24 cellular contexts compared by ENCODE assay signal in genomic region chr12:9787340-9787737, GRCh38. TPM values are rescaled to one million over a fixed set of nuclear protein-coding genes. Genes with fewer than 3 reads are reported as not detected.
A peak's percentile ranks its signal among the peaks of the same experiment; 100 is the strongest.
DNase-seq lines count a peak whose midpoint lies in the region; ATAC-seq lines count a peak whose summit lies in the region.
"Had no signal": no experiment of that assay in that cellular context is flagged by ENCODE, and none has a peak within 500 bp of the region (broad histone marks: within the 10 kb centered on the region; RNA-seq: fewer than 3 reads in every experiment).

No MANE protein-coding gene starts in this region.

- no peak overlapping the region for H3K27ac Mint-ChIP-seq in activated T-cell treated with anti-CD3 and anti-CD28 coated beads, Interleukin-2, amount 50 U/mL, for 72 hours
- H3K27ac Mint-ChIP-seq: IgD-negative memory B cell, memory B cell had no signal

- H3K9me3 Mint-ChIP-seq in activated T-cell treated with anti-CD3 and anti-CD28 coated beads, Interleukin-2, amount 50 U/mL, for 72 hours: peaks cover 3 to 9% of the 10 kb centered on the region in 2 donors
- H3K9me3 Mint-ChIP-seq: CD8-positive, alpha-beta memory T cell had no signal

- H3K27me3 Mint-ChIP-seq in activated T-cell treated with anti-CD3 and anti-CD28 coated beads, Interleukin-2, amount 50 U/mL, for 72 hours (ENCODE audit: low read depth): no peaks in the 10 kb centered on the region
- H3K27me3 Mint-ChIP-seq: IgD-negative memory B cell, memory B cell had no signal

- no peak for DNase-seq in activated T-cell treated with anti-CD3 and anti-CD28 coated beads, Interleukin-2, amount 50 U/mL, for 72 hours
- DNase-seq in activated T-cell treated with anti-CD3 and anti-CD28 coated beads, Interleukin-2, amount 50 U/mL, for 1 hour: no peak
- DNase-seq in M059J (ENCODE audit: low read depth): peak; percentile 41
- DNase-seq in fibroblast of gingiva (ENCODE audit: low read depth): peak; percentile 40
- peak; percentile 6 for DNase-seq in stromal cell of bone marrow (ENCODE audit: low read depth)
- DNase-seq in NCI-H1048 (lab: John Stamatoyannopoulos, UW): no peak
- DNase-seq in mesenteric fat pad (ENCODE audit: low spot score): no peak
- no peak for DNase-seq in NCI-H187 treated with DMSO at 0.1 percent for 48 hours (lab: John Stamatoyannopoulos, UW)
- DNase-seq: activated CD4-positive, CD25-positive, alpha-beta regulatory T cell treated with anti-CD3 and anti-CD28 coated beads, Interleukin-2, amount 50 U/mL, for 72 hours; activated CD8-positive, alpha-beta memory T cell treated with anti-CD3 and anti-CD28 coated beads, Interleukin-2, amount 50 U/mL, for 48 hours; amniotic stem cell; CD8-positive, alpha-beta memory T cell; colonic mucosa; DND-41; glutamatergic neuron; islet precursor cell; NCI-H1417 treated with DMSO at 0.1 percent for 48 hours; right lobe of liver; SHP77; stimulated activated CD4-positive, alpha-beta T cell treated with anti-CD3 and anti-CD28 coated beads, Interleukin-4, amount 100 ng/mL, for 1 hour; stimulated activated CD8-positive, alpha-beta memory T cell treated with anti-CD3 and anti-CD28 coated beads, Interleukin-4, amount 100 ng/mL, for 48 hours; tibial artery had no signal

- H3K36me3 Mint-ChIP-seq in activated T-cell treated with anti-CD3 and anti-CD28 coated beads, Interleukin-2, amount 50 U/mL, for 72 hours (ENCODE audit: insufficient read depth in 2 of 2): peaks cover 6% of the 10 kb centered on the region in 2 donors
- H3K36me3 Mint-ChIP-seq: IgD-negative memory B cell, memory B cell had no signal

- peaks cover 50% of the 10 kb centered on the region for H3K4me1 Mint-ChIP-seq in activated T-cell treated with anti-CD3 and anti-CD28 coated beads, Interleukin-2, amount 50 U/mL, for 72 hours (ENCODE audit: low read depth)
- H3K4me1 Mint-ChIP-seq: memory B cell had no signal

- peak overlapping the region; percentile 67 to 69 for H3K4me3 Mint-ChIP-seq in activated T-cell treated with anti-CD3 and anti-CD28 coated beads, Interleukin-2, amount 50 U/mL, for 72 hours
- H3K4me3 Mint-ChIP-seq: CD8-positive, alpha-beta memory T cell; IgD-negative memory B cell; memory B cell had no signal

- ATAC-seq in activated T-cell treated with anti-CD3 and anti-CD28 coated beads, Interleukin-2, amount 50 U/mL, for 72 hours (replicated peaks in 1 of 2): no peak
- ATAC-seq: right lobe of liver had no signal

RNA-seq across cellular contexts. Expression of gene CD69, which starts 26.6 kb away (rescaled TPM):
- total RNA-seq in activated T-cell treated with anti-CD3 and anti-CD28 coated beads, Interleukin-2, amount 50 U/mL, for 72 hours: 100 to 1,000 TPM; 126 to 158 TPM
- total RNA-seq in M059J (2014; rRNA removed; shearing (Covaris generic)): 1.2 TPM in 2 replicates
- total RNA-seq in mesenteric fat pad: 11.9 TPM

RNA-seq across cellular contexts. Expression of gene KLRF1, which starts 39.9 kb away (rescaled TPM):
- under 1 TPM; 0.29 to 0.72 TPM for total RNA-seq in activated T-cell treated with anti-CD3 and anti-CD28 coated beads, Interleukin-2, amount 50 U/mL, for 72 hours
- 0.69 and 0.98 TPM in 2 replicates for total RNA-seq in M059J (2014; rRNA removed; shearing (Covaris generic))
- total RNA-seq in mesenteric fat pad: 0.51 TPM
- total RNA-seq: CD8-positive, alpha-beta memory T cell had no signal

RNA-seq across cellular contexts. Expression of gene CLECL1, which starts 54.4 kb away (rescaled TPM):
- 10 to 100 TPM; 11.5 to 13.8 TPM for total RNA-seq in activated T-cell treated with anti-CD3 and anti-CD28 coated beads, Interleukin-2, amount 50 U/mL, for 72 hours
- total RNA-seq in M059J (2014; rRNA removed; shearing (Covaris generic)): not detected in 2 replicates
- not detected for total RNA-seq in mesenteric fat pad

Comparison
In these comparisons a context has a peak if more than half of its experiments do, and no peak if none do; other contexts are left out.
1. DNase-seq: peak in M059J (single experiment), fibroblast of gingiva (single experiment) and stromal cell of bone marrow (single experiment); none in activated T-cell treated with anti-CD3 and anti-CD28 coated beads, Interleukin-2, amount 50 U/mL, for 72 hours (0 of 2), activated T-cell treated with anti-CD3 and anti-CD28 coated beads, Interleukin-2, amount 50 U/mL, for 1 hour (single experiment), NCI-H1048 (single experiment), mesenteric fat pad (single experiment) and NCI-H187 treated with DMSO at 0.1 percent for 48 hours (single experiment).
2. RNA of gene CLECL1, which starts 54.4 kb away (total RNA-seq): 11.5 to 13.8 TPM in activated T-cell treated with anti-CD3 and anti-CD28 coated beads, Interleukin-2, amount 50 U/mL, for 72 hours; not detected in mesenteric fat pad (single experiment) and not detected in M059J; every median in the first group is over 10 times any median in the second.